1 cellular context compared by ENCODE assay signal in genomic region chr1:63033211-63033610, GRCh38.
TF ChIP-seq lines count a peak whose summit lies in the region.

No MANE protein-coding gene starts in this region.

TF ChIP-seq in GM23338, 12 proteins besides CTCF, POLR2A, EP300 and RAD21 (continued from another document):
- TF ChIP-seq, protein P1, sequence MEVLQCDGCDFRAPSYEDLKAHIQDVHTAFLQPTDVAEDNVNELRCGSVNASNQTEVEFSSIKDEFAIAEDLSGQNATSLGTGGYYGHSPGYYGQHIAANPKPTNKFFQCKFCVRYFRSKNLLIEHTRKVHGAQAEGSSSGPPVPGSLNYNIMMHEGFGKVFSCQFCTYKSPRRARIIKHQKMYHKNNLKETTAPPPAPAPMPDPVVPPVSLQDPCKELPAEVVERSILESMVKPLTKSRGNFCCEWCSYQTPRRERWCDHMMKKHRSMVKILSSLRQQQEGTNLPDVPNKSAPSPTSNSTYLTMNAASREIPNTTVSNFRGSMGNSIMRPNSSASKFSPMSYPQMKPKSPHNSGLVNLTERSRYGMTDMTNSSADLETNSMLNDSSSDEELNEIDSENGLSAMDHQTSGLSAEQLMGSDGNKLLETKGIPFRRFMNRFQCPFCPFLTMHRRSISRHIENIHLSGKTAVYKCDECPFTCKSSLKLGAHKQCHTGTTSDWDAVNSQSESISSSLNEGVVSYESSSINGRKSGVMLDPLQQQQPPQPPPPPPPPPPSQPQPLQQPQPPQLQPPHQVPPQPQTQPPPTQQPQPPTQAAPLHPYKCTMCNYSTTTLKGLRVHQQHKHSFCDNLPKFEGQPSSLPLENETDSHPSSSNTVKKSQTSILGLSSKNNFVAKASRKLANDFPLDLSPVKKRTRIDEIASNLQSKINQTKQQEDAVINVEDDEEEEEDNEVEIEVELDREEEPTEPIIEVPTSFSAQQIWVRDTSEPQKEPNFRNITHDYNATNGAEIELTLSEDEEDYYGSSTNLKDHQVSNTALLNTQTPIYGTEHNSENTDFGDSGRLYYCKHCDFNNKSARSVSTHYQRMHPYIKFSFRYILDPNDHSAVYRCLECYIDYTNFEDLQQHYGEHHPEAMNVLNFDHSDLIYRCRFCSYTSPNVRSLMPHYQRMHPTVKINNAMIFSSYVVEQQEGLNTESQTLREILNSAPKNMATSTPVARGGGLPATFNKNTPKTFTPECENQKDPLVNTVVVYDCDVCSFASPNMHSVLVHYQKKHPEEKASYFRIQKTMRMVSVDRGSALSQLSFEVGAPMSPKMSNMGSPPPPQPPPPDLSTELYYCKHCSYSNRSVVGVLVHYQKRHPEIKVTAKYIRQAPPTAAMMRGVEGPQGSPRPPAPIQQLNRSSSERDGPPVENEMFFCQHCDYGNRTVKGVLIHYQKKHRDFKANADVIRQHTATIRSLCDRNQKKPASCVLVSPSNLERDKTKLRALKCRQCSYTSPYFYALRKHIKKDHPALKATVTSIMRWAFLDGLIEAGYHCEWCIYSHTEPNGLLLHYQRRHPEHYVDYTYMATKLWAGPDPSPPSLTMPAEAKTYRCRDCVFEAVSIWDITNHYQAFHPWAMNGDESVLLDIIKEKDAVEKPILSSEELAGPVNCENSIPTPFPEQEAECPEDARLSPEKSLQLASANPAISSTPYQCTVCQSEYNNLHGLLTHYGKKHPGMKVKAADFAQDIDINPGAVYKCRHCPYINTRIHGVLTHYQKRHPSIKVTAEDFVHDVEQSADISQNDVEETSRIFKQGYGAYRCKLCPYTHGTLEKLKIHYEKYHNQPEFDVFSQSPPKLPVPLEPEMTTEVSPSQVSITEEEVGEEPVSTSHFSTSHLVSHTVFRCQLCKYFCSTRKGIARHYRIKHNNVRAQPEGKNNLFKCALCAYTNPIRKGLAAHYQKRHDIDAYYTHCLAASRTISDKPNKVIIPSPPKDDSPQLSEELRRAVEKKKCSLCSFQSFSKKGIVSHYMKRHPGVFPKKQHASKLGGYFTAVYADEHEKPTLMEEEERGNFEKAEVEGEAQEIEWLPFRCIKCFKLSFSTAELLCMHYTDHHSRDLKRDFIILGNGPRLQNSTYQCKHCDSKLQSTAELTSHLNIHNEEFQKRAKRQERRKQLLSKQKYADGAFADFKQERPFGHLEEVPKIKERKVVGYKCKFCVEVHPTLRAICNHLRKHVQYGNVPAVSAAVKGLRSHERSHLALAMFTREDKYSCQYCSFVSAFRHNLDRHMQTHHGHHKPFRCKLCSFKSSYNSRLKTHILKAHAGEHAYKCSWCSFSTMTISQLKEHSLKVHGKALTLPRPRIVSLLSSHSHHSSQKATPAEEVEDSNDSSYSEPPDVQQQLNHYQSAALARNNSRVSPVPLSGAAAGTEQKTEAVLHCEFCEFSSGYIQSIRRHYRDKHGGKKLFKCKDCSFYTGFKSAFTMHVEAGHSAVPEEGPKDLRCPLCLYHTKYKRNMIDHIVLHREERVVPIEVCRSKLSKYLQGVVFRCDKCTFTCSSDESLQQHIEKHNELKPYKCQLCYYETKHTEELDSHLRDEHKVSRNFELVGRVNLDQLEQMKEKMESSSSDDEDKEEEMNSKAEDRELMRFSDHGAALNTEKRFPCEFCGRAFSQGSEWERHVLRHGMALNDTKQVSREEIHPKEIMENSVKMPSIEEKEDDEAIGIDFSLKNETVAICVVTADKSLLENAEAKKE (CRISPR knock-in tag; IDR thresholded peaks at IDR 0.05), result no peak
- TF ChIP-seq ZNF114 (CRISPR knock-in tag; IDR thresholded peaks at IDR 0.05), result no peak
- TF ChIP-seq EZH2 (IDR thresholded peaks at IDR 0.05; ENCODE audit: low read depth, unreplicated experiment), result no peak
- TF ChIP-seq ETS1 (IDR thresholded peaks at IDR 0.05), result no peak
